ENCODE assay signal across 16 cellular contexts in genomic region chr7:82472966-82473365, GRCh38. TPM values are rescaled to one million over a fixed set of nuclear protein-coding genes. Genes with fewer than 3 reads are reported as not detected.
DNase-seq lines count a peak whose midpoint lies in the region; ATAC-seq and TF ChIP-seq lines count a peak whose summit lies in the region.
"Had no signal": no experiment of that assay in that cellular context is flagged by ENCODE, and none has a peak within 500 bp of the region (broad histone marks: within the 10 kb centered on the region; RNA-seq: fewer than 3 reads in every experiment).

No MANE protein-coding gene starts in this region.

- 59 to 87% (median 66%) methylated on average over 9 of the region's 9 CpGs for WGBS in psoas muscle, 3 donors

- H3K4me3 ChIP-seq in AG10803 (ENCODE audit: low read length) (no peak overlapping the region), fibroblast of mammary gland (ENCODE audit: control insufficient read depth, low read depth, low read length) (no peak overlapping the region), psoas muscle (no peak overlapping the region)
- H3K4me3 ChIP-seq: HAP-1 had no signal

- H3K27ac ChIP-seq in psoas muscle: no peak overlapping the region

- no peak for TF ChIP-seq CTCF in AG10803 (conservative IDR thresholded peaks at IDR 0.05; ENCODE audit: low read length)
- TF ChIP-seq CTCF in fibroblast of mammary gland (conservative IDR thresholded peaks at IDR 0.05; ENCODE audit: control insufficient read depth, insufficient read depth, low read depth, low read length): no peak
- no peak for TF ChIP-seq CTCF in psoas muscle (IDR thresholded peaks at IDR 0.05)

- TF ChIP-seq POLR2A in GM18505 (IDR thresholded peaks at IDR 0.05; ENCODE audit: borderline replicate concordance, extremely low read depth, insufficient read depth, insufficient read length): no peak

- ATAC-seq in psoas muscle (peak; percentile 46 to 71 (median 67)), GM18870 (IDR thresholded peaks at IDR 0.05; ENCODE audit: unreplicated experiment) (no peak), GM18505 (IDR thresholded peaks at IDR 0.05; ENCODE audit: unreplicated experiment) (no peak), GM21717 (IDR thresholded peaks at IDR 0.05; ENCODE audit: unreplicated experiment) (no peak)
- ATAC-seq: HepG2 had no signal

- no peaks in the 10 kb centered on the region for H3K36me3 ChIP-seq in psoas muscle (ENCODE audit: insufficient read depth in 1 of 2, low read depth in 1 of 2)
- H3K36me3 ChIP-seq: BE2C, HAP-1 had no signal

- intact Hi-C loops in psoas muscle (cut with DNase I): loop anchor here in 1 of 2 donors (10.0 kb wide), 1 partner anchor 428 kb away; no protein-coding TSS in a partner anchor

- DNase-seq in AG10803 (ENCODE audit: low read depth) (peak; percentile 0), LHCN-M2 (ENCODE audit: low read depth) (peak; percentile 5), fibroblast of mammary gland (ENCODE audit: low read depth) (peak; percentile 11), psoas muscle (peak in 1 of 2 donors; percentile 34), T1000 (lab: John Stamatoyannopoulos, UW) (no peak)
- DNase-seq: 8988T; BE2C; C1 segment of cervical spinal cord; Caco-2; CD4-positive, CD25-positive, alpha-beta regulatory T cell; KG1 had no signal

- H3K27me3 ChIP-seq in psoas muscle (ENCODE audit: insufficient read depth in 3 of 3, low read length in 2 of 3): no peaks in the 10 kb centered on the region
- H3K27me3 ChIP-seq: BE2C had no signal

- peaks cover 6% of the 10 kb centered on the region for H3K4me1 ChIP-seq in psoas muscle
- H3K4me1 ChIP-seq: Caco-2 had no signal

- H3K9me3 ChIP-seq in psoas muscle: no peaks in the 10 kb centered on the region
- H3K9me3 ChIP-seq: BE2C, Caco-2, HAP-1 had no signal

RNA-seq across cellular contexts. Expression of gene CACNA2D1, which starts 29.4 kb away (rescaled TPM):
- total RNA-seq in LHCN-M2 (2014; rRNA removed): 36.7 and 40.4 TPM in 2 replicates
- polyA plus RNA-seq in LHCN-M2 (2012): 4.1 TPM
- total RNA-seq in psoas muscle: 100 to 1,000 TPM in 3 of 4 donors, 10 to 100 TPM in 1; 97.5 to 167 (median 127) TPM
- polyA plus RNA-seq in psoas muscle: 10 to 100 TPM; 10.2 to 62.6 (median 19.8) TPM
- total RNA-seq: Caco-2; CD4-positive, CD25-positive, alpha-beta regulatory T cell; HepG2 had no signal
- polyA plus RNA-seq: CD4-positive, CD25-positive, alpha-beta regulatory T cell; HepG2 had no signal

Comparison
In these comparisons a context has a peak if more than half of its experiments do, and no peak if none do; other contexts are left out.
1. ATAC-seq: peak in psoas muscle (4 of 4); none in GM18870 (single experiment), GM18505 (single experiment) and GM21717 (single experiment).